14 cellular contexts compared by ENCODE assay signal in genomic region chr12:12622418-12622817, GRCh38. TPM values are rescaled to one million over a fixed set of nuclear protein-coding genes. Genes with fewer than 3 reads are reported as not detected.
DNase-seq lines count a peak whose midpoint lies in the region; ATAC-seq and TF ChIP-seq lines count a peak whose summit lies in the region.
"Had no signal": no experiment of that assay in that cellular context is flagged by ENCODE, and none has a peak within 500 bp of the region (broad histone marks: within the 10 kb centered on the region; RNA-seq: fewer than 3 reads in every experiment).

No MANE protein-coding gene starts in this region.

- peak overlapping the region; percentile 68 for H3K27ac Mint-ChIP-seq in activated naive CD4-positive, alpha-beta T cell treated with anti-CD3 and anti-CD28 coated beads for 36 hours
- peak overlapping the region; percentile 80 for H3K27ac Mint-ChIP-seq in activated CD8-positive, alpha-beta T cell treated with anti-CD3 and anti-CD28 coated beads for 36 hours
- H3K27ac Mint-ChIP-seq: brain had no signal

- no peaks in the 10 kb centered on the region for H3K27me3 ChIP-seq in left lung
- H3K27me3 ChIP-seq in thyroid gland, result no peaks in the 10 kb centered on the region

- peaks cover 20% of the 10 kb centered on the region for H3K36me3 Mint-ChIP-seq in activated naive CD4-positive, alpha-beta T cell treated with anti-CD3 and anti-CD28 coated beads for 36 hours (ENCODE audit: low read depth)
- H3K36me3 Mint-ChIP-seq in activated CD8-positive, alpha-beta T cell treated with anti-CD3 and anti-CD28 coated beads for 36 hours (ENCODE audit: low read depth), result peaks cover 21% of the 10 kb centered on the region

- peaks cover 0 to 4% of the 10 kb centered on the region in 2 donors for H3K36me3 ChIP-seq in left lung
- H3K36me3 ChIP-seq in thyroid gland, result no peaks in the 10 kb centered on the region
- H3K36me3 ChIP-seq: HAP-1 had no signal

- H3K4me1 ChIP-seq in left lung (peaks cover 0 to 14% of the 10 kb centered on the region in 2 donors), thyroid gland (peaks cover 9 to 23% of the 10 kb centered on the region in 2 donors)

- ATAC-seq in activated CD8-positive, alpha-beta T cell treated with anti-CD3 and anti-CD28 coated beads for 36 hours, result peak; percentile 76
- ATAC-seq in left lung (peak; percentile 81), HG03378 (IDR thresholded peaks at IDR 0.05; ENCODE audit: unreplicated experiment) (no peak), SK-N-SH treated with all-trans-retinoic acid at 6 μM for 48 hours (no peak)

- no peak for DNase-seq in activated naive CD4-positive, alpha-beta T cell treated with anti-CD3 and anti-CD28 coated beads for 36 hours
- DNase-seq in activated naive CD4-positive, alpha-beta T cell treated with anti-CD3 and anti-CD28 coated beads, Interleukin-2, amount 50 U/mL, for 16 hours, result no peak
- no peak for DNase-seq in activated CD8-positive, alpha-beta T cell treated with anti-CD3 and anti-CD28 coated beads for 36 hours
- DNase-seq in left lung (no peak), thyroid gland (no peak), cortex of kidney (lab: John Stamatoyannopoulos, UW) (no peak)
- DNase-seq: NCI-H2029, NCI-H69, posterior cingulate gyrus, SHP77 had no signal

- H3K9me3 ChIP-seq in left lung (no peaks in the 10 kb centered on the region), thyroid gland (no peaks in the 10 kb centered on the region)

- CTCF ChIA-PET in activated naive CD4-positive, alpha-beta T cell treated with anti-CD3 and anti-CD28 coated beads for 36 hours (lab: Charles Lee), result interaction anchor here (1.3 to 2.0 kb wide), 3 partner anchors 9 to 11 kb away, joined by 5 to 8 read pairs (median 6); partner anchors contain the start of gene CREBL2
- CTCF ChIA-PET in activated CD8-positive, alpha-beta T cell treated with anti-CD3 and anti-CD28 coated beads for 36 hours (lab: Charles Lee), result interaction anchor here (0.8 to 2.5 kb wide), 5 partner anchors 9 to 265 kb away, joined by 3 to 9 read pairs (median 3); no protein-coding TSS in a partner anchor

- no peak for TF ChIP-seq CTCF in activated CD8-positive, alpha-beta T cell treated with anti-CD3 and anti-CD28 coated beads for 36 hours (IDR thresholded peaks at IDR 0.05)
- TF ChIP-seq CTCF in left lung (IDR thresholded peaks at IDR 0.05), result no peak
- TF ChIP-seq CTCF in thyroid gland (IDR thresholded peaks at IDR 0.05), result no peak

- peak overlapping the region; percentile 10 for H3K4me3 Mint-ChIP-seq in activated naive CD4-positive, alpha-beta T cell treated with anti-CD3 and anti-CD28 coated beads for 36 hours
- peak overlapping the region; percentile 10 for H3K4me3 Mint-ChIP-seq in activated CD8-positive, alpha-beta T cell treated with anti-CD3 and anti-CD28 coated beads for 36 hours
- H3K4me3 Mint-ChIP-seq: brain had no signal

- no peak for TF ChIP-seq POLR2A in thyroid gland (IDR thresholded peaks at IDR 0.05)

- WGBS in thyroid gland, 2 donors, result 30 to 35% methylated on average over 3 of the region's 3 CpGs

- no peaks in the 10 kb centered on the region for H3K27me3 Mint-ChIP-seq in activated naive CD4-positive, alpha-beta T cell treated with anti-CD3 and anti-CD28 coated beads for 36 hours (ENCODE audit: low read depth)
- no peaks in the 10 kb centered on the region for H3K27me3 Mint-ChIP-seq in activated CD8-positive, alpha-beta T cell treated with anti-CD3 and anti-CD28 coated beads for 36 hours
- H3K27me3 Mint-ChIP-seq: brain had no signal

- H3K27ac ChIP-seq in left lung (peak overlapping the region; percentile 19 to 53), thyroid gland (peak overlapping the region in 2 of 3 donors; percentile 42 to 61)

- H3K4me3 ChIP-seq in left lung (no peak overlapping the region), thyroid gland (replicated peaks in 1 of 3) (no peak overlapping the region)
- H3K4me3 ChIP-seq: HAP-1 had no signal

- H3K9me3 Mint-ChIP-seq in activated naive CD4-positive, alpha-beta T cell treated with anti-CD3 and anti-CD28 coated beads for 36 hours, result peaks cover 7% of the 10 kb centered on the region
- H3K9me3 Mint-ChIP-seq in activated CD8-positive, alpha-beta T cell treated with anti-CD3 and anti-CD28 coated beads for 36 hours, result peaks cover 8% of the 10 kb centered on the region

- intact Hi-C loops in activated naive CD4-positive, alpha-beta T cell treated with anti-CD3 and anti-CD28 coated beads for 36 hours (cut with micrococcal nuclease), result loop anchor here (1.0 kb wide), 1 partner anchor 9 kb away; no protein-coding TSS in a partner anchor
- intact Hi-C loops in activated CD8-positive, alpha-beta T cell treated with anti-CD3 and anti-CD28 coated beads for 36 hours (cut with micrococcal nuclease), result no loop called here
- intact Hi-C loops in left lung (cut with DNase I) (no loop called here), thyroid gland (cut with DNase I) (no loop called here)

- POLR2A ChIA-PET in activated CD8-positive, alpha-beta T cell treated with anti-CD3 and anti-CD28 coated beads for 36 hours (lab: Charles Lee), result no interaction called here

- H3K4me1 Mint-ChIP-seq in activated naive CD4-positive, alpha-beta T cell treated with anti-CD3 and anti-CD28 coated beads for 36 hours (ENCODE audit: low read depth), result peaks cover 64% of the 10 kb centered on the region
- peaks cover 64% of the 10 kb centered on the region for H3K4me1 Mint-ChIP-seq in activated CD8-positive, alpha-beta T cell treated with anti-CD3 and anti-CD28 coated beads for 36 hours (ENCODE audit: low read depth)

TF ChIP-seq in SK-N-SH treated with all-trans-retinoic acid at 6 μM for 48 hours, 23 proteins besides CTCF, POLR2A, EP300 and RAD21 (continues in another document):
- no peak for TF ChIP-seq CSDC2 (CRISPR knock-in tag; IDR thresholded peaks at IDR 0.05)
- TF ChIP-seq ESRRG (CRISPR knock-in tag; IDR thresholded peaks at IDR 0.05), result no peak
- no peak for TF ChIP-seq TCF4 (CRISPR knock-in tag; IDR thresholded peaks at IDR 0.05; ENCODE audit: borderline replicate concordance)
- TF ChIP-seq PPARA (CRISPR knock-in tag; IDR thresholded peaks at IDR 0.05; ENCODE audit: borderline replicate concordance), result no peak
- no peak for TF ChIP-seq BACH2 (CRISPR knock-in tag; IDR thresholded peaks at IDR 0.05; ENCODE audit: borderline replicate concordance)
- no peak for TF ChIP-seq OSR1 (CRISPR knock-in tag; IDR thresholded peaks at IDR 0.05)
- TF ChIP-seq RARB (CRISPR knock-in tag; IDR thresholded peaks at IDR 0.05), result no peak
- TF ChIP-seq SNAI2 (CRISPR knock-in tag; IDR thresholded peaks at IDR 0.05), result no peak
- TF ChIP-seq TSHZ2 (CRISPR knock-in tag; IDR thresholded peaks at IDR 0.05), result no peak
- no peak for TF ChIP-seq ZFP30 (CRISPR knock-in tag; IDR thresholded peaks at IDR 0.05)
- no peak for TF ChIP-seq CSRNP3 (CRISPR knock-in tag; IDR thresholded peaks at IDR 0.05)
- TF ChIP-seq ZFP3 (CRISPR knock-in tag; IDR thresholded peaks at IDR 0.05), result no peak

RNA-seq across cellular contexts. Expression of gene CREBL2, which starts 10.7 kb away (rescaled TPM):
- total RNA-seq in activated naive CD4-positive, alpha-beta T cell treated with anti-CD3 and anti-CD28 coated beads for 36 hours, result 10 to 100 TPM; 15.6 to 16.1 TPM
- 10 to 100 TPM; 12.7 to 14.9 TPM for total RNA-seq in activated CD8-positive, alpha-beta T cell treated with anti-CD3 and anti-CD28 coated beads for 36 hours
- total RNA-seq in left lung, result 10 to 100 TPM; 33.4 to 35.9 TPM
- total RNA-seq in thyroid gland, result 10 to 100 TPM; 67.8 to 84.3 (median 74.0) TPM

RNA-seq across cellular contexts. Expression of gene DUSP16, which starts 59.8 kb away (rescaled TPM):
- 10 to 100 TPM; 45.7 to 47.2 TPM for total RNA-seq in activated naive CD4-positive, alpha-beta T cell treated with anti-CD3 and anti-CD28 coated beads for 36 hours
- 10 to 100 TPM; 28.2 to 30.2 TPM for total RNA-seq in activated CD8-positive, alpha-beta T cell treated with anti-CD3 and anti-CD28 coated beads for 36 hours
- 10 to 100 TPM; 31.7 to 45.6 TPM for total RNA-seq in left lung
- 10 to 100 TPM; 24.2 to 34.5 (median 26.4) TPM for total RNA-seq in thyroid gland

Comparison
In these comparisons a context has a peak if more than half of its experiments do, and no peak if none do; other contexts are left out.
1. ATAC-seq: peak in activated CD8-positive, alpha-beta T cell treated with anti-CD3 and anti-CD28 coated beads for 36 hours (single experiment) and left lung (single experiment); none in HG03378 (single experiment) and SK-N-SH treated with all-trans-retinoic acid at 6 μM for 48 hours (single experiment).